In the genomic region with DNA sequence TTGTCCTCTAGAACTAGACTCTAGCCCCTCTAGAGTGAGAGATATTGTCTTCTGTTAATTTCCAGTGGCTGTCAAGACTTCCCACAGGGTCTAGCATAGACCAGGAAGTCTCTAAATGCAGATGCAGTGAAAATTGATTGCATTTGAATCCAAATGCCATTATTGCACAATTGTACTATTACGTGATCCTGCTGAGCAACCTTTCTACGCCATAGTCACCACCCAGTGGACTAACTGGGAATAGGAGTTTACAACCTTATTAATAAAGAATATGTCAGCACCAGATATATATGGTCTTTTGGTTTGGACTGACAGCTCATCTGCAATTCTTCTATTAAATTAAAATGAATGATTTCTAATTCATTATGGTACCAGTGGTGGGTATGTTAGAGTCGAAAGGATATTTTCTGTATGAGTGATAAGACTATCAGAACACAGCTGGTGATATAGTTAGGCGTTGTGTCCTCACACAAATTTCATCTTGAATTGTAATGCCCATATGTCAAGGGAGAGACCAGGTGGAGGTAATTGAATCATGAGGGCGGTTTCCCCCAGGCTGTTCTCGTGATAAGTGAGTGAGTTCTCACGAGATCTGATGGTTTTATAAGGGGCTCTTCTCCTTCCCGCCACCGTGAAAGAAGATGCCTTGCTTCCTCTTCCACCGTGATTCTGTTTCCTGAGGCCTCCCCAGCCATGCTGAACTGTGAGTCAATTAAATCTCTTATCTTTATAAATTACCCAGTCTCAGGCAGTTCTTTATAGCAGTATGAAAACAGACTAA, we compare ENCODE assay signal across 13 cellular contexts.
DNase-seq lines count a peak whose midpoint lies in the region; ATAC-seq and TF ChIP-seq lines count a peak whose summit lies in the region.
"Had no signal": no experiment of that assay in that cellular context is flagged by ENCODE, and none has a peak within 500 bp of the region (broad histone marks: within the 10 kb centered on the region; RNA-seq: fewer than 3 reads in every experiment).

No MANE protein-coding gene starts in this region.

- H2BK5ac ChIP-seq in mesendoderm (ENCODE audit: low read length), result no peak overlapping the region

- H3K23ac ChIP-seq in mesendoderm (ENCODE audit: low read length), result no peak overlapping the region

- in situ Hi-C loops in gastrocnemius medialis (cut with MboI; ENCODE audit: low sequenced_read_pairs in 4 of 4), result no loop called here

- H4K5ac ChIP-seq in mesendoderm (ENCODE audit: low read length), result no peak overlapping the region

- H3K4ac ChIP-seq in mesendoderm (ENCODE audit: low read depth, low read length), result no peak overlapping the region

- H3K4me1 ChIP-seq in mesendoderm (ENCODE audit: control insufficient read depth, low read depth, low read length) (no peaks in the 10 kb centered on the region), gastrocnemius medialis (no peaks in the 10 kb centered on the region)
- H3K4me1 ChIP-seq: gastroesophageal sphincter, spleen had no signal

- H2AK5ac ChIP-seq in mesendoderm (ENCODE audit: low read length), result no peak overlapping the region

- no peaks in the 10 kb centered on the region for H3K27me3 ChIP-seq in mesendoderm (ENCODE audit: insufficient read depth, low read length, poor library complexity)
- no peaks in the 10 kb centered on the region for H3K27me3 ChIP-seq in gastrocnemius medialis
- H3K27me3 ChIP-seq: gastroesophageal sphincter, spleen had no signal

- no peak overlapping the region for H3K4me2 ChIP-seq in mesendoderm (ENCODE audit: low read length)

- H2BK15ac ChIP-seq in mesendoderm (replicated peaks; ENCODE audit: low read depth), result no peak overlapping the region

- no peak overlapping the region for H3K9ac ChIP-seq in mesendoderm (ENCODE audit: low read length)

- DNase-seq in DMS153 treated with DMSO at 0.1 percent for 48 hours (lab: John Stamatoyannopoulos, UW; ENCODE audit: unreplicated experiment) (peak; percentile 15), DMS153 (lab: John Stamatoyannopoulos, UW) (no peak), LNCaP clone FGC (ENCODE audit: low read depth) (no peak), mesendoderm (peak; percentile 4), gastrocnemius medialis (no peak), NCI-H187 (lab: John Stamatoyannopoulos, UW) (no peak), GDM1 (lab: John Stamatoyannopoulos, UW) (no peak)
- DNase-seq: 8988T; activated CD4-positive, CD25-positive, alpha-beta regulatory T cell treated with anti-CD3 and anti-CD28 coated beads, Interleukin-2, amount 50 U/mL, for 72 hours; activated gamma-delta T cell; spleen had no signal

- intact Hi-C loops in gastrocnemius medialis (cut with DNase I; ENCODE audit: low total_unique reads), result no loop called here

- no peak overlapping the region for H3K56ac ChIP-seq in mesendoderm (ENCODE audit: low read length)

- no peak overlapping the region for H3K18ac ChIP-seq in mesendoderm (ENCODE audit: low read length)

- no peak overlapping the region for H4K8ac ChIP-seq in mesendoderm (ENCODE audit: low read depth, low read length)

- no CpG with 5 or more reads among the region's 10 CpGs for WGBS in mesendoderm (ENCODE audit: extremely low coverage, insufficient coverage, low lambda C conversion rate)

- H3K27ac ChIP-seq in mesendoderm (ENCODE audit: low read depth, low read length) (no peak overlapping the region), gastrocnemius medialis (no peak overlapping the region)
- H3K27ac ChIP-seq: gastroesophageal sphincter, spleen had no signal

- H3K9me3 ChIP-seq in gastrocnemius medialis, result no peaks in the 10 kb centered on the region
- H3K9me3 ChIP-seq: gastroesophageal sphincter had no signal

- H3K36me3 ChIP-seq in mesendoderm (ENCODE audit: control insufficient read depth, insufficient read depth, low read length) (no peaks in the 10 kb centered on the region), gastrocnemius medialis (no peaks in the 10 kb centered on the region)
- H3K36me3 ChIP-seq: gastroesophageal sphincter, spleen had no signal

- ATAC-seq in SK-N-SH treated with all-trans-retinoic acid at 6 μM for 48 hours, result no peak
- ATAC-seq in gastrocnemius medialis, result no peak
- ATAC-seq: gastroesophageal sphincter had no signal

- no peak overlapping the region for H2BK120ac ChIP-seq in mesendoderm (ENCODE audit: low read depth, low read length)

- no peaks in the 10 kb centered on the region for H3K79me2 ChIP-seq in mesendoderm (ENCODE audit: control insufficient read depth, insufficient read depth, low read length)

- H3K4me3 ChIP-seq in LNCaP clone FGC (ENCODE audit: low read depth, low read length), result no peak overlapping the region
- H3K4me3 ChIP-seq in mesendoderm (ENCODE audit: low read length), result no peak overlapping the region
- no peak overlapping the region for H3K4me3 ChIP-seq in gastrocnemius medialis
- H3K4me3 ChIP-seq: gastroesophageal sphincter, spleen had no signal

- no peak for TF ChIP-seq POLR2A in gastrocnemius medialis (IDR thresholded peaks at IDR 0.05)

- TF ChIP-seq CTCF in LNCaP clone FGC (IDR thresholded peaks at IDR 0.05; ENCODE audit: control insufficient read depth, extremely low read depth, insufficient read depth) (peak; percentile 44), gastrocnemius medialis (IDR thresholded peaks at IDR 0.05 in 4 of 5, conservative IDR thresholded peaks at IDR 0.05 in 1 of 5) (no peak)

- no peaks in the 10 kb centered on the region for H3K79me1 ChIP-seq in mesendoderm (ENCODE audit: low read length)

TF ChIP-seq in SK-N-SH treated with all-trans-retinoic acid at 6 μM for 48 hours, 23 proteins besides CTCF, POLR2A, EP300 and RAD21:
- TF ChIP-seq RARB (CRISPR knock-in tag; IDR thresholded peaks at IDR 0.05), result no peak
- TF ChIP-seq, protein P1, sequence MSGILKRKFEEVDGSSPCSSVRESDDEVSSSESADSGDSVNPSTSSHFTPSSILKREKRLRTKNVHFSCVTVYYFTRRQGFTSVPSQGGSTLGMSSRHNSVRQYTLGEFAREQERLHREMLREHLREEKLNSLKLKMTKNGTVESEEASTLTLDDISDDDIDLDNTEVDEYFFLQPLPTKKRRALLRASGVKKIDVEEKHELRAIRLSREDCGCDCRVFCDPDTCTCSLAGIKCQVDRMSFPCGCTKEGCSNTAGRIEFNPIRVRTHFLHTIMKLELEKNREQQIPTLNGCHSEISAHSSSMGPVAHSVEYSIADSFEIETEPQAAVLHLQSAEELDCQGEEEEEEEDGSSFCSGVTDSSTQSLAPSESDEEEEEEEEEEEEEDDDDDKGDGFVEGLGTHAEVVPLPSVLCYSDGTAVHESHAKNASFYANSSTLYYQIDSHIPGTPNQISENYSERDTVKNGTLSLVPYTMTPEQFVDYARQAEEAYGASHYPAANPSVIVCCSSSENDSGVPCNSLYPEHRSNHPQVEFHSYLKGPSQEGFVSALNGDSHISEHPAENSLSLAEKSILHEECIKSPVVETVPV (CRISPR knock-in tag; IDR thresholded peaks at IDR 0.05), result no peak
- TF ChIP-seq, protein P2, sequence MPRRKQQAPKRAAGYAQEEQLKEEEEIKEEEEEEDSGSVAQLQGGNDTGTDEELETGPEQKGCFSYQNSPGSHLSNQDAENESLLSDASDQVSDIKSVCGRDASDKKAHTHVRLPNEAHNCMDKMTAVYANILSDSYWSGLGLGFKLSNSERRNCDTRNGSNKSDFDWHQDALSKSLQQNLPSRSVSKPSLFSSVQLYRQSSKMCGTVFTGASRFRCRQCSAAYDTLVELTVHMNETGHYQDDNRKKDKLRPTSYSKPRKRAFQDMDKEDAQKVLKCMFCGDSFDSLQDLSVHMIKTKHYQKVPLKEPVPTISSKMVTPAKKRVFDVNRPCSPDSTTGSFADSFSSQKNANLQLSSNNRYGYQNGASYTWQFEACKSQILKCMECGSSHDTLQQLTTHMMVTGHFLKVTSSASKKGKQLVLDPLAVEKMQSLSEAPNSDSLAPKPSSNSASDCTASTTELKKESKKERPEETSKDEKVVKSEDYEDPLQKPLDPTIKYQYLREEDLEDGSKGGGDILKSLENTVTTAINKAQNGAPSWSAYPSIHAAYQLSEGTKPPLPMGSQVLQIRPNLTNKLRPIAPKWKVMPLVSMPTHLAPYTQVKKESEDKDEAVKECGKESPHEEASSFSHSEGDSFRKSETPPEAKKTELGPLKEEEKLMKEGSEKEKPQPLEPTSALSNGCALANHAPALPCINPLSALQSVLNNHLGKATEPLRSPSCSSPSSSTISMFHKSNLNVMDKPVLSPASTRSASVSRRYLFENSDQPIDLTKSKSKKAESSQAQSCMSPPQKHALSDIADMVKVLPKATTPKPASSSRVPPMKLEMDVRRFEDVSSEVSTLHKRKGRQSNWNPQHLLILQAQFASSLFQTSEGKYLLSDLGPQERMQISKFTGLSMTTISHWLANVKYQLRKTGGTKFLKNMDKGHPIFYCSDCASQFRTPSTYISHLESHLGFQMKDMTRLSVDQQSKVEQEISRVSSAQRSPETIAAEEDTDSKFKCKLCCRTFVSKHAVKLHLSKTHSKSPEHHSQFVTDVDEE (CRISPR knock-in tag; IDR thresholded peaks at IDR 0.05), result 0 out of 2 replicates have a peak, but pooled peaks have one; percentile 22

Comparison
In these comparisons a context has a peak if more than half of its experiments do, and no peak if none do; other contexts are left out.
1. DNase-seq: peak in DMS153 treated with DMSO at 0.1 percent for 48 hours (single experiment) and mesendoderm (single experiment); none in DMS153 (single experiment), LNCaP clone FGC (single experiment), gastrocnemius medialis (0 of 2), NCI-H187 (0 of 2) and GDM1 (single experiment).